ENCODE assay signal across 1 cellular context in the genomic region with DNA sequence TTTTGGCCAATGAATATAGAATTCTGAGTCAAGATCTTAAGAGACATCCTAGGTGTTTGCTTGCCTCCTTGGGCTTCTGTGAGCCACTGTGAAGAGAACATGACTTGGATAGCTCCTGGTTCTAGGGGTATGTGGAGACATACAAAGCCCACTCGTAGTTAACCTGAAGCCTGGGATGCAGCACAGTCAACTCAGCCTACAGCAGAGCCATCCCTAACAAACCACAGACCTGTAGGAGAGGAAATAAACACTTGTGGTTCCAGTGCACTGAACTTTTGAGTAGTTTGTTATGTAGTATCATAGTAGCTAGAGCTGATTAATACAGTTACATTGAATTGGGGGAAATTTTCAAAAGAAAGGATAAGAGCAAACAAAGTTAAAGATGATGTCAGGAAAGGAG.
TF ChIP-seq lines count a peak whose summit lies in the region.

No MANE protein-coding gene starts in this region.

TF ChIP-seq in IMR-90, 13 proteins besides CTCF, POLR2A, EP300 and RAD21 (continued from another document):
- TF ChIP-seq, protein P1, sequence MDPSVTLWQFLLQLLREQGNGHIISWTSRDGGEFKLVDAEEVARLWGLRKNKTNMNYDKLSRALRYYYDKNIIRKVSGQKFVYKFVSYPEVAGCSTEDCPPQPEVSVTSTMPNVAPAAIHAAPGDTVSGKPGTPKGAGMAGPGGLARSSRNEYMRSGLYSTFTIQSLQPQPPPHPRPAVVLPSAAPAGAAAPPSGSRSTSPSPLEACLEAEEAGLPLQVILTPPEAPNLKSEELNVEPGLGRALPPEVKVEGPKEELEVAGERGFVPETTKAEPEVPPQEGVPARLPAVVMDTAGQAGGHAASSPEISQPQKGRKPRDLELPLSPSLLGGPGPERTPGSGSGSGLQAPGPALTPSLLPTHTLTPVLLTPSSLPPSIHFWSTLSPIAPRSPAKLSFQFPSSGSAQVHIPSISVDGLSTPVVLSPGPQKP (IDR thresholded peaks at IDR 0.05; ENCODE audit: borderline replicate concordance, low read depth, low read length): no peak
- TF ChIP-seq MAZ (IDR thresholded peaks at IDR 0.05; ENCODE audit: borderline replicate concordance, low read depth, low read length) (no peak), SMC3 (IDR thresholded peaks at IDR 0.05; ENCODE audit: low read depth, low read length) (no peak), MAFK (IDR thresholded peaks at IDR 0.05; ENCODE audit: low read depth, low read length) (no peak), MXI1 (IDR thresholded peaks at IDR 0.05; ENCODE audit: borderline replicate concordance, low read depth, low read length) (no peak)
- TF ChIP-seq, protein P2, sequence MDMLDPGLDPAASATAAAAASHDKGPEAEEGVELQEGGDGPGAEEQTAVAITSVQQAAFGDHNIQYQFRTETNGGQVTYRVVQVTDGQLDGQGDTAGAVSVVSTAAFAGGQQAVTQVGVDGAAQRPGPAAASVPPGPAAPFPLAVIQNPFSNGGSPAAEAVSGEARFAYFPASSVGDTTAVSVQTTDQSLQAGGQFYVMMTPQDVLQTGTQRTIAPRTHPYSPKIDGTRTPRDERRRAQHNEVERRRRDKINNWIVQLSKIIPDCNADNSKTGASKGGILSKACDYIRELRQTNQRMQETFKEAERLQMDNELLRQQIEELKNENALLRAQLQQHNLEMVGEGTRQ (IDR thresholded peaks at IDR 0.05; ENCODE audit: low read depth, low read length): no peak
